Comparison of ENCODE assay signal across 16 cellular contexts in the genomic region with DNA sequence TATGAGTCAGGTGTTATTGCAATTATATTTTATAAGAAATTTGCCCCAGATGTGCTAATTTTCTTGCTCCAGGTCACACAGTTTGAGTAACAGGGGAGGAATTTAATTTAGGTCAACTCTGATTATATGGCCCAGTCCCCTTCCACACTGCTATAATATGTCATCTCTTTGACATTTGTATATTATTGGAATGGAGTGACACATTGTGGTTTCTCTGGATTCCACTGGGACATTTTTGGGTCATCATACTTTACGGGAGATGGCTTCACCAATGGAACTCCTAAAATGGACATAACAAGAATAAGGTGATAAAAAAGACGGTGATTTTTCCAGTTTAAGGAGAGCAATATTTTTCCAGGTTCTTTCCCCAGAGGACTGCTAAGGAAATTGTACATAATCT.
DNase-seq lines count a peak whose midpoint lies in the region; ATAC-seq and TF ChIP-seq lines count a peak whose summit lies in the region.
"Had no signal": no experiment of that assay in that cellular context is flagged by ENCODE, and none has a peak within 500 bp of the region (broad histone marks: within the 10 kb centered on the region; RNA-seq: fewer than 3 reads in every experiment).

No MANE protein-coding gene starts in this region.

- no peaks in the 10 kb centered on the region for H3K27me3 Mint-ChIP-seq in activated T-cell treated with anti-CD3 and anti-CD28 coated beads, Interleukin-2, amount 50 U/mL, for 4 hours (ENCODE audit: low read depth)
- H3K27me3 Mint-ChIP-seq: CD4-positive, CD25-positive, alpha-beta regulatory T cell had no signal

- no peak for TF ChIP-seq EP300 in suprapubic skin (IDR thresholded peaks at IDR 0.05)

- no peaks in the 10 kb centered on the region for H3K27me3 ChIP-seq in left ventricle myocardium inferior (ENCODE audit: low read depth)
- no peaks in the 10 kb centered on the region for H3K27me3 ChIP-seq in suprapubic skin
- no peaks in the 10 kb centered on the region for H3K27me3 ChIP-seq in H7 (ENCODE audit: control insufficient read depth, insufficient read depth, low read length)

- no peaks in the 10 kb centered on the region for H3K9me3 Mint-ChIP-seq in activated T-cell treated with anti-CD3 and anti-CD28 coated beads, Interleukin-2, amount 50 U/mL, for 4 hours

- H3K4me1 Mint-ChIP-seq in activated T-cell treated with anti-CD3 and anti-CD28 coated beads, Interleukin-2, amount 50 U/mL, for 4 hours (ENCODE audit: low read depth): no peaks in the 10 kb centered on the region

- intact Hi-C loops in left ventricle myocardium inferior (cut with micrococcal nuclease): loop anchor here (2.0 to 10.0 kb wide), 2 partner anchors 17 to 53 kb away; no protein-coding TSS in a partner anchor
- intact Hi-C loops in left ventricle myocardium superior (cut with micrococcal nuclease): no loop called here

- H3K9me3 ChIP-seq in left ventricle myocardium inferior (replicated peaks): no peaks in the 10 kb centered on the region
- H3K9me3 ChIP-seq in suprapubic skin: no peaks in the 10 kb centered on the region
- H3K9me3 ChIP-seq: A549 had no signal

- TF ChIP-seq POLR2A in suprapubic skin (IDR thresholded peaks at IDR 0.05): no peak

- no peak for DNase-seq in left ventricle myocardium inferior
- DNase-seq in left ventricle myocardium superior: no peak
- peak; percentile 34 for DNase-seq in LHCN-M2 (ENCODE audit: low read depth)
- peak; percentile 12 for DNase-seq in glomerular visceral epithelial cell (ENCODE audit: extremely low spot score)
- DNase-seq in suprapubic skin (ENCODE audit: low spot score in 2 of 2): no peak
- no peak for DNase-seq in activated T-cell treated with anti-CD3 and anti-CD28 coated beads, Interleukin-2, amount 50 U/mL, for 4 hours
- no peak for DNase-seq in Kasumi-1 (lab: John Stamatoyannopoulos, UW)
- no peak for DNase-seq in H7
- DNase-seq: CD4-positive, CD25-positive, alpha-beta regulatory T cell; DMS53; GF-D8; Karpas-422; NCI-H2029 treated with DMSO at 0.1 percent for 48 hours; NCI-H524 had no signal

- 94% methylated on average over 2 of the region's 2 CpGs for WGBS in suprapubic skin

- H3K27ac ChIP-seq in left ventricle myocardium inferior (replicated peaks) (peak overlapping the region; percentile 59), suprapubic skin (peak overlapping the region; percentile 47)
- H3K27ac ChIP-seq: A549, RWPE1 had no signal

- H3K36me3 ChIP-seq in left ventricle myocardium inferior: peaks cover 5% of the 10 kb centered on the region
- no peaks in the 10 kb centered on the region for H3K36me3 ChIP-seq in suprapubic skin
- no peaks in the 10 kb centered on the region for H3K36me3 ChIP-seq in H7 (replicated peaks; ENCODE audit: control insufficient read depth, insufficient read depth, low read length)

- no peak overlapping the region for H3K4me3 Mint-ChIP-seq in activated T-cell treated with anti-CD3 and anti-CD28 coated beads, Interleukin-2, amount 50 U/mL, for 4 hours
- H3K4me3 Mint-ChIP-seq: CD4-positive, CD25-positive, alpha-beta regulatory T cell had no signal

- no peak for ATAC-seq in left ventricle myocardium superior
- no peak for ATAC-seq in activated T-cell treated with anti-CD3 and anti-CD28 coated beads, Interleukin-2, amount 50 U/mL, for 4 hours
- ATAC-seq: A549 had no signal

- peaks cover 36% of the 10 kb centered on the region for H3K36me3 Mint-ChIP-seq in activated T-cell treated with anti-CD3 and anti-CD28 coated beads, Interleukin-2, amount 50 U/mL, for 4 hours (ENCODE audit: insufficient read depth)

- H3K4me1 ChIP-seq in left ventricle myocardium inferior (peaks cover 60% of the 10 kb centered on the region), suprapubic skin (no peaks in the 10 kb centered on the region)
- H3K4me1 ChIP-seq: A549 had no signal

- H3K4me3 ChIP-seq in left ventricle myocardium inferior: no peak overlapping the region
- no peak overlapping the region for H3K4me3 ChIP-seq in suprapubic skin
- no peak overlapping the region for H3K4me3 ChIP-seq in H7 (ENCODE audit: insufficient read depth, low read depth, low read length)
- H3K4me3 ChIP-seq: A549 had no signal

- TF ChIP-seq CTCF in left ventricle myocardium inferior (IDR thresholded peaks at IDR 0.05; ENCODE audit: borderline replicate concordance) (no peak), suprapubic skin (IDR thresholded peaks at IDR 0.05) (no peak)

Comparison
In these comparisons a context has a peak if more than half of its experiments do, and no peak if none do; other contexts are left out.
1. DNase-seq: peak in LHCN-M2 (single experiment) and glomerular visceral epithelial cell (single experiment); none in left ventricle myocardium inferior (single experiment), left ventricle myocardium superior (single experiment), suprapubic skin (0 of 2), activated T-cell treated with anti-CD3 and anti-CD28 coated beads, Interleukin-2, amount 50 U/mL, for 4 hours (single experiment), Kasumi-1 (0 of 2) and H7 (single experiment).